Comparison of ENCODE assay signal across 8 cellular contexts in the genomic region with DNA sequence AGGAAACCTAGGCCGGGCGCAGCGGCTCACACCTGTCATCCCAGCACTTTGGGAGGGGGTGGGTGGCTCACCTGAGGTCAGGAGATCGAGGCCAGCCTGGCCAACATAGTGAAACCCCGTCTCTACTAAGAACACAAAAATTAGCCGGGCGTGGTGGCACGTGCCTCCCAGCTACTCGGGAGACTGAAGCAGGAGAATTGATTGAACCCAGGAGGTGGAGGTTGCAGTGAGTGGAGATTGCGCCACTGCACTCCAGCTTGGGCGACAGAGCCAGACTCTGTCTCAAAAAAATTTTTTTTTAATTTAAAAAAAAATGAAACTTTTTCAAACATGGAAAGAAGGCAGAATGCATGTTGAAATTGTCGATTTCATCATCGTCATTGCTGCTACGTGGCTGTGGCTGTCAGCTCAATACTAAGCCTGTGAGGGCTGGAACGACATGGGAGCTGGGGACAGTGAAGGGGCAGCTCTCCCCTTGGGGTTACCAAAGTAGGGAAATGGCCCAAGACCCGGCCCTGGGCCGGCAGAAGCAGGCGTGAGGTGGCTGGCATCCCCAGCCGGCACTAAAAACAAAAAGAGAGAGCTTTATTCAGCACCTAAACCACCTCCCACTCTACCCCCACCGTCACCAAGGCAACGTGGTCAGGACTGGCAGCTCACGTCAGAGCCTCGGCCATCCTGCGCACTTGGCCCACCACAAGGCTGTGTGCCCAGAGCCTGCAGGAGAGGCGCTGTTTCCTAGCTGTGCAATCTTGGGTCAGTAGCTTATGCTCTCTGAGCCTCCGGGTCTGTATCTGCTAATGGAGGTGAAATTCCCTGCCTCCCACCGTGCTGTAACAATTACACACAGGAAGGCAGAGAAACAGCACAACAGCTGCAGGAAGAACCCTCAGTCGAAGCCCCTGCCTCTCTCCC. TPM values are rescaled to one million over a fixed set of nuclear protein-coding genes. Genes with fewer than 3 reads are reported as not detected.
DNase-seq lines count a peak whose midpoint lies in the region; ATAC-seq and TF ChIP-seq lines count a peak whose summit lies in the region.

No MANE protein-coding gene starts in this region.

- no peak for ATAC-seq in GM18907 (IDR thresholded peaks at IDR 0.05; ENCODE audit: unreplicated experiment)

- no peaks in the 10 kb centered on the region for H3K23me2 ChIP-seq in H9 (ENCODE audit: insufficient read length, low read depth, low read length, poor library complexity, severe bottlenecking)

- no peak overlapping the region for H2BK120ac ChIP-seq in H9 (ENCODE audit: low read depth, low read length, poor library complexity, severe bottlenecking)

- H3K9me3 ChIP-seq in H9 (ENCODE audit: control insufficient read depth, low read depth, low read length) = no peaks in the 10 kb centered on the region

- H3K27me3 ChIP-seq in H9 (ENCODE audit: insufficient read depth, low read length) = no peaks in the 10 kb centered on the region

- no peak overlapping the region for H3K9ac ChIP-seq in H9 (ENCODE audit: extremely low read depth, insufficient read length, low read length)

- no peaks in the 10 kb centered on the region for H4K20me1 ChIP-seq in H9 (ENCODE audit: control insufficient read depth, insufficient read depth, insufficient read length)

- H3K27ac Mint-ChIP-seq in H9 = peak overlapping the region; percentile 66 to 90 (median 69); a peak in 6 of 7 replicates

- H3K56ac ChIP-seq in H9 (ENCODE audit: insufficient read length, low read depth, low read length) = no peak overlapping the region

- no CpG with 5 or more reads among the region's 28 CpGs for WGBS in H9 (ENCODE audit: extremely low coverage, insufficient read length, low lambda C conversion rate)

- H4K91ac ChIP-seq in H9 (ENCODE audit: insufficient read length, low read depth, low read length) = no peak overlapping the region

- no peak overlapping the region; the same call in 1 of the 2 replicates for H3K14ac ChIP-seq in H9 (ENCODE audit: insufficient read depth, low read length)

- no peak overlapping the region for H3K27ac ChIP-seq in H9 (ENCODE audit: insufficient read length, low read depth, low read length)

- no peaks in the 10 kb centered on the region for H3K79me1 ChIP-seq in H9 (ENCODE audit: insufficient read depth, low read depth, low read length, poor library complexity, severe bottlenecking)

- H3K4me1 ChIP-seq in H9 (ENCODE audit: insufficient read depth, low read length) = no peaks in the 10 kb centered on the region

- peaks cover 2% of the 10 kb centered on the region; the same call in 1 of the 2 replicates for H3K79me2 ChIP-seq in H9 (ENCODE audit: insufficient read depth, low read length)

- no peak overlapping the region for H2BK12ac ChIP-seq in H9 (ENCODE audit: insufficient read length, low read depth, low read length)

- no peak overlapping the region for H4K8ac ChIP-seq in H9 (replicated peaks; ENCODE audit: insufficient read length, low read depth, low read length)

- H3K4ac ChIP-seq in H9 (ENCODE audit: low read depth, low read length) = no peak overlapping the region

- DNase-seq in H9 (peak; percentile 87), hypothalamus (lab: John Stamatoyannopoulos, UW) (peak in 28 of 51 donors; percentile 16 to 77 (median 46)), HuH-7.5 (ENCODE audit: low spot score) (no peak), DMS53 treated with DMSO at 0.1 percent for 48 hours (lab: John Stamatoyannopoulos, UW; ENCODE audit: unreplicated experiment) (no peak)
- DNase-seq in activated CD8-positive, alpha-beta memory T cell treated with anti-CD3 and anti-CD28 coated beads, Interleukin-2, amount 50 U/mL, for 48 hours = peak; percentile 61
- DNase-seq in stimulated activated CD8-positive, alpha-beta memory T cell treated with anti-CD3 and anti-CD28 coated beads, Interleukin-2, amount 100 ng/mL, for 48 hours (ENCODE audit: low read depth in 2 of 2) = peak; percentile 25 to 46
- no peak for DNase-seq in activated effector memory CD4-positive, alpha-beta T cell treated with Interleukin-2 at 50 U/mL for 16 hours

- H3K18ac ChIP-seq in H9 (ENCODE audit: insufficient read length, low read depth, low read length) = no peak overlapping the region

- no peak overlapping the region for H2AFZ ChIP-seq in H9 (ENCODE audit: low read length)

- no peak overlapping the region for H2BK20ac ChIP-seq in H9 (ENCODE audit: low read depth, low read length, poor library complexity, severe bottlenecking)

- no peak for TF ChIP-seq CTCF in H9 (conservative IDR thresholded peaks at IDR 0.05)

- no peak overlapping the region for H2BK5ac ChIP-seq in H9 (ENCODE audit: insufficient read length, low read length)

- peak overlapping the region in 1 of 2 experiments; percentile 19; a peak in 1 of 5 replicates for H3K4me3 Mint-ChIP-seq in H9

- peaks cover 6 to 10% (median 7%) of the 10 kb centered on the region in 3 experiments; a peak in 5 of 7 replicates for H3K36me3 Mint-ChIP-seq in H9 (ENCODE audit: insufficient read depth in 1 of 3, low read depth in 3 of 3)

- H3T11ph ChIP-seq in H9 (ENCODE audit: low read length) = no peak overlapping the region

- no peak overlapping the region for H2AK5ac ChIP-seq in H9 (ENCODE audit: insufficient read length, low read length)

- peaks cover 31 to 50% of the 10 kb centered on the region in 2 experiments for H3K4me1 Mint-ChIP-seq in H9

- no peaks in the 10 kb centered on the region for H3K9me3 Mint-ChIP-seq in H9

- H4K5ac ChIP-seq in H9 (ENCODE audit: insufficient read length, low read depth, low read length) = no peak overlapping the region

- H3K23ac ChIP-seq in H9 (ENCODE audit: insufficient read length, low read depth, low read length) = no peak overlapping the region

- no peaks in the 10 kb centered on the region for H3K27me3 Mint-ChIP-seq in H9 (ENCODE audit: low read depth)

- H2BK15ac ChIP-seq in H9 (ENCODE audit: low read depth, low read length) = no peak overlapping the region

- H3K4me2 ChIP-seq in H9 (ENCODE audit: insufficient read depth, insufficient read length, low read length) = no peak overlapping the region

RNA-seq across cellular contexts. Expression of gene AGPAT4, which starts 30.8 kb away (rescaled TPM):
- 19.5 and 22.0 TPM in 2 replicates for total RNA-seq in H9 (2021)

Comparison
In these comparisons a context has a peak if more than half of its experiments do, and no peak if none do; other contexts are left out.
1. DNase-seq: peak in H9 (single experiment), activated CD8-positive, alpha-beta memory T cell treated with anti-CD3 and anti-CD28 coated beads, Interleukin-2, amount 50 U/mL, for 48 hours (single experiment), hypothalamus (28 of 51) and stimulated activated CD8-positive, alpha-beta memory T cell treated with anti-CD3 and anti-CD28 coated beads, Interleukin-2, amount 100 ng/mL, for 48 hours (2 of 2); none in activated effector memory CD4-positive, alpha-beta T cell treated with Interleukin-2 at 50 U/mL for 16 hours (single experiment), HuH-7.5 (single experiment) and DMS53 treated with DMSO at 0.1 percent for 48 hours (single experiment).